In the genomic region with DNA sequence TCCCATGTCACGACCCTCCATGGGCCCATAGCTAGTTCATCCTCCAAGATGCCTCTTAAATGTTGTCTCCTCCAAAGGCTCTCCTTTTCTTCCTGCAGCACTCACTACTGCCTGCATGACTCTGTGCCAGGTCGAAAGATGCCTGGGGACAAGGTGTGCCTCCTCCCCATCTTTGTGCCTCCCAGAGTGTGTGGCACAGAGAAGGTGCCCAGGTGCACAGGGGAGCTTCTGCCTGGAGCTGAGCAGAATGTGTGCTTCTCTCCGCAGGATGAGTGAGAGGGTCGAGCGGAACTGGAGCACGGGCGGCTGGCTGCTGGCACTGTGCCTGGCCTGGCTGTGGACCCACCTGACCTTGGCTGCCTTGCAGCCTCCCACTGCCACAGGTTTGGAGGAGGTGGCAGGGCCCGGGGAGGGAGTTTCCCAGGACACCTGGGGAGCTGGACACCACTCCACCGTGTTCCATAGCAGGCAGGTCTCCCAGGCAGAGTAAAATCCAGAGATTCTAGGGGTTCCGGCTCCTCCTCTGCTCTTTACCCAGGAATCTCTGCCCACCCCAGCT, we compare ENCODE assay signal across 22 cellular contexts. TPM values are rescaled to one million over a fixed set of nuclear protein-coding genes. Genes with fewer than 3 reads are reported as not detected.
DNase-seq lines count a peak whose midpoint lies in the region; ATAC-seq lines count a peak whose summit lies in the region.
"Had no signal": no experiment of that assay in that cellular context is flagged by ENCODE, and none has a peak within 500 bp of the region (broad histone marks: within the 10 kb centered on the region; RNA-seq: fewer than 3 reads in every experiment).

No MANE protein-coding gene starts in this region.

- H3K4me3 ChIP-seq in SJCRH30 (peak overlapping the region; percentile 58), iPS-15b (ENCODE audit: low read depth, low read length) (peak overlapping the region; percentile 28), trophoblast cell (ENCODE audit: low read depth, low read length) (no peak overlapping the region)
- H3K4me3 ChIP-seq: cardiac muscle cell, lung had no signal

- DNase-seq in NCI-H82 (lab: John Stamatoyannopoulos, UW) (peak; percentile 52), NCI-H82 treated with DMSO at 0.1 percent for 48 hours (lab: John Stamatoyannopoulos, UW; ENCODE audit: unreplicated experiment) (no peak), SJCRH30 (no peak), trophoblast cell (no peak), putamen (ENCODE audit: low spot score) (no peak), epidermal melanocyte (ENCODE audit: insufficient read length, low spot score) (no peak)
- DNase-seq: activated naive CD8-positive, alpha-beta T cell treated with anti-CD3 and anti-CD28 coated beads, Interleukin-2, amount 50 U/mL, for 24 hours; activated T-cell treated with anti-CD3 and anti-CD28 coated beads, Interleukin-2, amount 50 U/mL, for 72 hours; DND-41; GOT3; MM.1S; NCI-H2029 treated with DMSO at 0.1 percent for 48 hours; NCI-H524 treated with DMSO at 0.1 percent for 48 hours; PC-3; right cardiac atrium; stimulated activated naive CD8-positive, alpha-beta T cell treated with anti-CD3 and anti-CD28 coated beads, Interleukin-15, Interleukin-2, amounts not matched to agents 100 U/mL and 50 U/mL, for 24 hours had no signal

- H3K14ac ChIP-seq in trophoblast cell (ENCODE audit: low read length) = no peak overlapping the region

- no peaks in the 10 kb centered on the region; the same call in 1 of the 2 replicates for H3K4me1 ChIP-seq in SJCRH30
- peaks cover 7% of the 10 kb centered on the region for H3K4me1 ChIP-seq in iPS-15b (ENCODE audit: control insufficient read depth, insufficient read depth, low read length)
- H3K4me1 ChIP-seq in trophoblast cell (ENCODE audit: control insufficient read depth in 1 of 2, insufficient read depth in 2 of 2, low read length in 2 of 2) = peaks cover 9 to 11% of the 10 kb centered on the region in 2 experiments

- peak overlapping the region; percentile 39 for H3K4me2 ChIP-seq in trophoblast cell (ENCODE audit: low read length)

- H2BK5ac ChIP-seq in trophoblast cell (ENCODE audit: low read depth, low read length, poor library complexity) = no peak overlapping the region

- no peak overlapping the region for H2BK12ac ChIP-seq in trophoblast cell (ENCODE audit: low read length)

- H3K27me3 ChIP-seq in SJCRH30 (no peaks in the 10 kb centered on the region), iPS-15b (ENCODE audit: control insufficient read depth, insufficient read depth, low read length) (peaks cover 61% of the 10 kb centered on the region), trophoblast cell (ENCODE audit: insufficient read depth, low read length) (no peaks in the 10 kb centered on the region)
- H3K27me3 ChIP-seq: dorsolateral prefrontal cortex had no signal

- no peak overlapping the region for H4K12ac ChIP-seq in trophoblast cell (ENCODE audit: low read depth, low read length)

- H3K9ac ChIP-seq in iPS-15b (ENCODE audit: low read depth, low read length) (no peak overlapping the region), trophoblast cell (ENCODE audit: low read length) (no peak overlapping the region)

- peak overlapping the region; percentile 20 for H4K91ac ChIP-seq in trophoblast cell (ENCODE audit: low read depth, low read length)

- H3K23ac ChIP-seq in trophoblast cell (ENCODE audit: low read length) = no peak overlapping the region

- no peaks in the 10 kb centered on the region for H3K79me2 ChIP-seq in trophoblast cell (ENCODE audit: control insufficient read depth, insufficient read depth, low read length, poor library complexity)

- H3K9me3 ChIP-seq in SJCRH30 (replicated peaks) = no peaks in the 10 kb centered on the region
- H3K9me3 ChIP-seq in iPS-15b (ENCODE audit: control insufficient read depth, insufficient read depth, low read length) = no peaks in the 10 kb centered on the region
- H3K9me3 ChIP-seq in trophoblast cell (ENCODE audit: insufficient read depth, low read depth, low read length) = no peaks in the 10 kb centered on the region
- H3K9me3 ChIP-seq: upper lobe of left lung had no signal

- no peak overlapping the region for H3K4ac ChIP-seq in trophoblast cell (ENCODE audit: low read depth, low read length)

- H3K36me3 ChIP-seq in SJCRH30 (no peaks in the 10 kb centered on the region), iPS-15b (ENCODE audit: control insufficient read depth, insufficient read depth, low read length) (no peaks in the 10 kb centered on the region), trophoblast cell (ENCODE audit: control insufficient read depth in 1 of 2, insufficient read depth in 2 of 2, low read length in 2 of 2) (no peaks in the 10 kb centered on the region)
- H3K36me3 ChIP-seq: cardiac muscle cell, upper lobe of left lung had no signal

- H3K18ac ChIP-seq in trophoblast cell (ENCODE audit: low read length) = no peak overlapping the region

- H3K27ac ChIP-seq in SJCRH30 = no peak overlapping the region
- H3K27ac ChIP-seq in trophoblast cell (ENCODE audit: low read depth, low read length) = no peak overlapping the region
- H3K27ac ChIP-seq: cardiac muscle cell, upper lobe of left lung had no signal

- peak overlapping the region; percentile 27 for H2BK120ac ChIP-seq in trophoblast cell (ENCODE audit: insufficient read depth, low read length, poor library complexity)

- peak overlapping the region; percentile 56 for H2AFZ ChIP-seq in trophoblast cell (ENCODE audit: insufficient read depth, low read length, poor library complexity)

- WGBS in trophoblast cell (ENCODE audit: extremely low coverage, insufficient coverage, insufficient read length) = no CpG with 5 or more reads among the region's 10 CpGs

- H2AK5ac ChIP-seq in trophoblast cell (ENCODE audit: low read length) = peak overlapping the region; percentile 52

- H3K79me1 ChIP-seq in trophoblast cell (ENCODE audit: low read length) = no peaks in the 10 kb centered on the region

- peak overlapping the region; percentile 8 for H4K8ac ChIP-seq in trophoblast cell (ENCODE audit: low read depth, low read length)

- ATAC-seq in GM18907 (IDR thresholded peaks at IDR 0.05; ENCODE audit: unreplicated experiment) = no peak
- ATAC-seq: activated naive CD8-positive, alpha-beta T cell treated with anti-CD3 and anti-CD28 coated beads, Interleukin-2, amount 50 U/mL, for 24 hours; PC-3; stimulated activated naive CD8-positive, alpha-beta T cell treated with anti-CD3 and anti-CD28 coated beads, Interleukin-15, Interleukin-2, amounts not matched to agents 100 U/mL and 50 U/mL, for 24 hours had no signal

RNA-seq across cellular contexts. Expression of a gene that starts 6.9 kb away (rescaled TPM):
- 0.85 and 1.2 TPM in 2 replicates for total RNA-seq in SJCRH30 (2014; rRNA removed; shearing (Covaris generic))
- polyA plus RNA-seq in trophoblast cell (2013) = 2.2 and 2.3 TPM in 2 replicates

RNA-seq across cellular contexts. Expression of a gene that starts 15.1 kb away (rescaled TPM):
- 72.4 and 87.5 TPM in 2 replicates for total RNA-seq in SJCRH30 (2014; rRNA removed; shearing (Covaris generic))
- polyA plus RNA-seq in trophoblast cell (2013) = 286 and 295 TPM in 2 replicates

RNA-seq across cellular contexts. Expression of a gene that starts 47.6 kb away (rescaled TPM):
- 35.4 and 45.7 TPM in 2 replicates for total RNA-seq in SJCRH30 (2014; rRNA removed; shearing (Covaris generic))
- polyA plus RNA-seq in trophoblast cell (2013) = 55.1 and 55.6 TPM in 2 replicates
